ENCODE assay signal across 1 cellular context in genomic region chr1:223312705-223313414, GRCh38.
TF ChIP-seq lines count a peak whose summit lies in the region.

No MANE protein-coding gene starts in this region.

TF ChIP-seq in K562, 482 proteins besides CTCF, POLR2A, EP300 and RAD21 (continued from another document):
- peak; percentile 58 for TF ChIP-seq MGA (IDR thresholded peaks at IDR 0.05)
- 0 out of 2 replicates have a peak, but pooled peaks have one; percentile 7 for TF ChIP-seq CBFA2T2 (conservative IDR thresholded peaks at IDR 0.05)
- no peak for TF ChIP-seq CSDE1 (IDR thresholded peaks at IDR 0.05)
- peak; percentile 82; the same call in 1 of the 2 replicates for TF ChIP-seq TOE1 (IDR thresholded peaks at IDR 0.05; ENCODE audit: borderline replicate concordance)
- no peak for TF ChIP-seq TOE1 (CRISPR knock-in tag; IDR thresholded peaks at IDR 0.05; ENCODE audit: borderline replicate concordance, low read depth)
- TF ChIP-seq NONO (IDR thresholded peaks at IDR 0.05; ENCODE audit: low read depth in 2 of 2, low read length in 1 of 2), result no peak
- TF ChIP-seq RBM39 (optimal IDR thresholded peaks at IDR 0.05; ENCODE audit: low read depth, low read length), result no peak
- TF ChIP-seq NCOR1 (IDR thresholded peaks at IDR 0.05), result no peak
- TF ChIP-seq ASH1L (IDR thresholded peaks at IDR 0.05; ENCODE audit: borderline replicate concordance, low read depth, partially characterized antibody), result no peak
- no peak for TF ChIP-seq NR2C1 (IDR thresholded peaks at IDR 0.05)
- peak; percentile 64; the same call in 1 of the 2 replicates for TF ChIP-seq NR2C1 (tag; IDR thresholded peaks at IDR 0.05)
- no peak for TF ChIP-seq HOXB6 (CRISPR knock-in tag; IDR thresholded peaks at IDR 0.05; ENCODE audit: borderline replicate concordance)
- TF ChIP-seq, protein P1, sequence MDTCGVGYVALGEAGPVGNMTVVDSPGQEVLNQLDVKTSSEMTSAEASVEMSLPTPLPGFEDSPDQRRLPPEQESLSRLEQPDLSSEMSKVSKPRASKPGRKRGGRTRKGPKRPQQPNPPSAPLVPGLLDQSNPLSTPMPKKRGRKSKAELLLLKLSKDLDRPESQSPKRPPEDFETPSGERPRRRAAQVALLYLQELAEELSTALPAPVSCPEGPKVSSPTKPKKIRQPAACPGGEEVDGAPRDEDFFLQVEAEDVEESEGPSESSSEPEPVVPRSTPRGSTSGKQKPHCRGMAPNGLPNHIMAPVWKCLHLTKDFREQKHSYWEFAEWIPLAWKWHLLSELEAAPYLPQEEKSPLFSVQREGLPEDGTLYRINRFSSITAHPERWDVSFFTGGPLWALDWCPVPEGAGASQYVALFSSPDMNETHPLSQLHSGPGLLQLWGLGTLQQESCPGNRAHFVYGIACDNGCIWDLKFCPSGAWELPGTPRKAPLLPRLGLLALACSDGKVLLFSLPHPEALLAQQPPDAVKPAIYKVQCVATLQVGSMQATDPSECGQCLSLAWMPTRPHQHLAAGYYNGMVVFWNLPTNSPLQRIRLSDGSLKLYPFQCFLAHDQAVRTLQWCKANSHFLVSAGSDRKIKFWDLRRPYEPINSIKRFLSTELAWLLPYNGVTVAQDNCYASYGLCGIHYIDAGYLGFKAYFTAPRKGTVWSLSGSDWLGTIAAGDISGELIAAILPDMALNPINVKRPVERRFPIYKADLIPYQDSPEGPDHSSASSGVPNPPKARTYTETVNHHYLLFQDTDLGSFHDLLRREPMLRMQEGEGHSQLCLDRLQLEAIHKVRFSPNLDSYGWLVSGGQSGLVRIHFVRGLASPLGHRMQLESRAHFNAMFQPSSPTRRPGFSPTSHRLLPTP (IDR thresholded peaks at IDR 0.05; ENCODE audit: borderline replicate concordance, extremely low read depth, insufficient read length), result no peak
- no peak for TF ChIP-seq PHB (CRISPR knock-in tag; IDR thresholded peaks at IDR 0.05)
- no peak for TF ChIP-seq RUNX1 (IDR thresholded peaks at IDR 0.05; ENCODE audit: low read depth)
- peak; percentile 26; the same call in 1 of the 2 replicates for TF ChIP-seq RFX1 (IDR thresholded peaks at IDR 0.05)
- TF ChIP-seq, protein P2, sequence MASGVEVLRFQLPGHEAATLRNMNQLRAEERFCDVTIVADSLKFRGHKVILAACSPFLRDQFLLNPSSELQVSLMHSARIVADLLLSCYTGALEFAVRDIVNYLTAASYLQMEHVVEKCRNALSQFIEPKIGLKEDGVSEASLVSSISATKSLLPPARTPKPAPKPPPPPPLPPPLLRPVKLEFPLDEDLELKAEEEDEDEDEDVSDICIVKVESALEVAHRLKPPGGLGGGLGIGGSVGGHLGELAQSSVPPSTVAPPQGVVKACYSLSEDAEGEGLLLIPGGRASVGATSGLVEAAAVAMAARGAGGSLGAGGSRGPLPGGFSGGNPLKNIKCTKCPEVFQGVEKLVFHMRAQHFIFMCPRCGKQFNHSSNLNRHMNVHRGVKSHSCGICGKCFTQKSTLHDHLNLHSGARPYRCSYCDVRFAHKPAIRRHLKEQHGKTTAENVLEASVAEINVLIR (CRISPR knock-in tag; IDR thresholded peaks at IDR 0.05), result no peak
- no peak for TF ChIP-seq FIP1L1 (IDR thresholded peaks at IDR 0.05; ENCODE audit: low read depth, low read length, poor library complexity, severe bottlenecking)
- TF ChIP-seq SOX6 (IDR thresholded peaks at IDR 0.05), result no peak
- TF ChIP-seq, protein P3, sequence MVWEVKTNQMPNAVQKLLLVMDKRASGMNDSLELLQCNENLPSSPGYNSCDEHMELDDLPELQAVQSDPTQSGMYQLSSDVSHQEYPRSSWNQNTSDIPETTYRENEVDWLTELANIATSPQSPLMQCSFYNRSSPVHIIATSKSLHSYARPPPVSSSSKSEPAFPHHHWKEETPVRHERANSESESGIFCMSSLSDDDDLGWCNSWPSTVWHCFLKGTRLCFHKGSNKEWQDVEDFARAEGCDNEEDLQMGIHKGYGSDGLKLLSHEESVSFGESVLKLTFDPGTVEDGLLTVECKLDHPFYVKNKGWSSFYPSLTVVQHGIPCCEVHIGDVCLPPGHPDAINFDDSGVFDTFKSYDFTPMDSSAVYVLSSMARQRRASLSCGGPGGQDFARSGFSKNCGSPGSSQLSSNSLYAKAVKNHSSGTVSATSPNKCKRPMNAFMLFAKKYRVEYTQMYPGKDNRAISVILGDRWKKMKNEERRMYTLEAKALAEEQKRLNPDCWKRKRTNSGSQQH (CRISPR knock-in tag; IDR thresholded peaks at IDR 0.05), result no peak
- TF ChIP-seq, protein P4, sequence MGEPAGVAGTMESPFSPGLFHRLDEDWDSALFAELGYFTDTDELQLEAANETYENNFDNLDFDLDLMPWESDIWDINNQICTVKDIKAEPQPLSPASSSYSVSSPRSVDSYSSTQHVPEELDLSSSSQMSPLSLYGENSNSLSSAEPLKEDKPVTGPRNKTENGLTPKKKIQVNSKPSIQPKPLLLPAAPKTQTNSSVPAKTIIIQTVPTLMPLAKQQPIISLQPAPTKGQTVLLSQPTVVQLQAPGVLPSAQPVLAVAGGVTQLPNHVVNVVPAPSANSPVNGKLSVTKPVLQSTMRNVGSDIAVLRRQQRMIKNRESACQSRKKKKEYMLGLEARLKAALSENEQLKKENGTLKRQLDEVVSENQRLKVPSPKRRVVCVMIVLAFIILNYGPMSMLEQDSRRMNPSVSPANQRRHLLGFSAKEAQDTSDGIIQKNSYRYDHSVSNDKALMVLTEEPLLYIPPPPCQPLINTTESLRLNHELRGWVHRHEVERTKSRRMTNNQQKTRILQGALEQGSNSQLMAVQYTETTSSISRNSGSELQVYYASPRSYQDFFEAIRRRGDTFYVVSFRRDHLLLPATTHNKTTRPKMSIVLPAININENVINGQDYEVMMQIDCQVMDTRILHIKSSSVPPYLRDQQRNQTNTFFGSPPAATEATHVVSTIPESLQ (CRISPR knock-in tag; IDR thresholded peaks at IDR 0.05), result no peak
- no peak for TF ChIP-seq MAFG (tag; conservative IDR thresholded peaks at IDR 0.05)
- no peak for TF ChIP-seq STAG1 (CRISPR knock-in tag; IDR thresholded peaks at IDR 0.05; ENCODE audit: borderline replicate concordance)
- no peak for TF ChIP-seq HEY1 (CRISPR knock-in tag; IDR thresholded peaks at IDR 0.05; ENCODE audit: borderline replicate concordance)
- TF ChIP-seq RAD51 (IDR thresholded peaks at IDR 0.05; ENCODE audit: borderline replicate concordance, low read depth), result peak; percentile 66
- peak; percentile 87 for TF ChIP-seq FOSL1 (tag; conservative IDR thresholded peaks at IDR 0.05)
- TF ChIP-seq RHOXF2B (CRISPR knock-in tag; conservative IDR thresholded peaks at IDR 0.05), result no peak
- no peak for TF ChIP-seq ZEB2 (IDR thresholded peaks at IDR 0.05)
- no peak for TF ChIP-seq YY1 (IDR thresholded peaks at IDR 0.05; ENCODE audit: borderline replicate concordance in 1 of 3, control insufficient read depth in 1 of 3, extremely low read depth in 1 of 3, insufficient read depth in 3 of 3, insufficient read length in 1 of 3, insufficient replicate concordance in 2 of 3, low read depth in 1 of 3, low read length in 2 of 3)
